Comparison of ENCODE assay signal across 8 cellular contexts in genomic region chr19:5718579-5719273, GRCh38. TPM values are rescaled to one million over a fixed set of nuclear protein-coding genes. Genes with fewer than 3 reads are reported as not detected.
DNase-seq lines count a peak whose midpoint lies in the region; ATAC-seq and TF ChIP-seq lines count a peak whose summit lies in the region.

No MANE protein-coding gene starts in this region.

- peaks cover 46% of the 10 kb centered on the region for H3K4me1 Mint-ChIP-seq in stimulated activated naive CD8-positive, alpha-beta T cell treated with anti-CD3 and anti-CD28 coated beads, Interleukin-15, Interleukin-2, amounts not matched to agents 100 ng/mL and 50 ng/mL, for 24 hours (ENCODE audit: low read depth)

- H3K27ac ChIP-seq in OCI-LY7 (ENCODE audit: low read depth, low read length, poor library complexity, severe bottlenecking) (peak overlapping the region; percentile 85), left lung (peak overlapping the region; percentile 92 to 95)

- TF ChIP-seq CTCF in OCI-LY7 (conservative IDR thresholded peaks at IDR 0.05; ENCODE audit: low read length), result no peak
- TF ChIP-seq CTCF in left lung (IDR thresholded peaks at IDR 0.05), result no peak

- H3K27me3 ChIP-seq in left lung, result no peaks in the 10 kb centered on the region

- POLR2A ChIA-PET in OCI-LY7 (lab: Charles Lee), result interaction anchor here (0.6 to 2.7 kb wide), 5 partner anchors 29 to 829 kb away, joined by 3 to 8 read pairs (median 3); partner anchors contain the start of genes RPL36, SAFB and SAFB2

- peaks cover 26% of the 10 kb centered on the region for H3K4me1 ChIP-seq in OCI-LY7 (ENCODE audit: insufficient read depth, low read length, poor library complexity, severe bottlenecking)
- H3K4me1 ChIP-seq in left lung, result peaks cover 13 to 33% of the 10 kb centered on the region in 2 donors

- CTCF ChIA-PET in OCI-LY7 (lab: Charles Lee; ENCODE audit: unreplicated experiment), result interaction anchor here (0.5 to 1.0 kb wide), 3 partner anchors 8 to 80 kb away, joined by 3 to 17 read pairs (median 3); no protein-coding TSS in a partner anchor

- H3K36me3 ChIP-seq in OCI-LY7 (ENCODE audit: insufficient read depth, low read length) (peaks cover 51% of the 10 kb centered on the region), left lung (peaks cover 0 to 16% of the 10 kb centered on the region in 2 donors)

- peak overlapping the region; percentile 82 for H3K4me2 ChIP-seq in OCI-LY7 (ENCODE audit: low read length)

- no peak for ATAC-seq in left lung
- ATAC-seq in GM21723 (IDR thresholded peaks at IDR 0.05; ENCODE audit: unreplicated experiment), result no peak

- H4K20me1 ChIP-seq in OCI-LY7 (ENCODE audit: insufficient read depth, low read length), result 0 out of 2 replicates have a peak, but pooled peaks cover 8% of the 10 kb centered on the region

- peak overlapping the region; percentile 99 for H3K27ac Mint-ChIP-seq in stimulated activated naive CD8-positive, alpha-beta T cell treated with anti-CD3 and anti-CD28 coated beads, Interleukin-15, Interleukin-2, amounts not matched to agents 100 ng/mL and 50 ng/mL, for 24 hours

- peak overlapping the region; percentile 98 for H3K4me3 ChIP-seq in OCI-LY7 (ENCODE audit: low read depth, low read length, poor library complexity, severe bottlenecking)
- peak overlapping the region; percentile 85 to 96 for H3K4me3 ChIP-seq in left lung

- no peaks in the 10 kb centered on the region for H3K9me3 Mint-ChIP-seq in stimulated activated naive CD8-positive, alpha-beta T cell treated with anti-CD3 and anti-CD28 coated beads, Interleukin-15, Interleukin-2, amounts not matched to agents 100 ng/mL and 50 ng/mL, for 24 hours

- H3K9me3 ChIP-seq in OCI-LY7 (ENCODE audit: low read length), result no peaks in the 10 kb centered on the region
- no peaks in the 10 kb centered on the region for H3K9me3 ChIP-seq in left lung

- no peak overlapping the region for H2AFZ ChIP-seq in OCI-LY7 (ENCODE audit: low read length)

- H3K36me3 Mint-ChIP-seq in stimulated activated naive CD8-positive, alpha-beta T cell treated with anti-CD3 and anti-CD28 coated beads, Interleukin-15, Interleukin-2, amounts not matched to agents 100 ng/mL and 50 ng/mL, for 24 hours (ENCODE audit: low read depth), result peaks cover 36% of the 10 kb centered on the region

- intact Hi-C loops in OCI-LY7 (cut with micrococcal nuclease; ENCODE audit: unreplicated experiment), result no loop called here
- intact Hi-C loops in left lung (cut with DNase I), result no loop called here

- H3K9me2 ChIP-seq in OCI-LY7 (ENCODE audit: insufficient read depth, low read length), result no peaks in the 10 kb centered on the region

- DNase-seq in activated T-cell treated with anti-CD3 and anti-CD28 coated beads for 24 hours (ENCODE audit: low read depth), result peak; percentile 56
- no peak for DNase-seq in activated T-cell treated with anti-CD3 and anti-CD28 coated beads, Interleukin-2, amount 50 U/mL, for 1 hour
- peak; percentile 72 for DNase-seq in OCI-LY7 (ENCODE audit: low spot score)
- peak; percentile 59 for DNase-seq in amniotic stem cell (lab: John Stamatoyannopoulos, UW)
- no peak for DNase-seq in left lung
- DNase-seq in cerebellum (ENCODE audit: low spot score), result no peak

- TSS peak; percentile 99 for BruUV-seq in OCI-LY7 (replicated peaks; lab: Mats Ljungman, UMichigan)

- H3K27me3 Mint-ChIP-seq in stimulated activated naive CD8-positive, alpha-beta T cell treated with anti-CD3 and anti-CD28 coated beads, Interleukin-15, Interleukin-2, amounts not matched to agents 100 ng/mL and 50 ng/mL, for 24 hours, result no peaks in the 10 kb centered on the region

- H3K4me3 Mint-ChIP-seq in stimulated activated naive CD8-positive, alpha-beta T cell treated with anti-CD3 and anti-CD28 coated beads, Interleukin-15, Interleukin-2, amounts not matched to agents 100 ng/mL and 50 ng/mL, for 24 hours, result peak overlapping the region; percentile 98

- peaks cover 59% of the 10 kb centered on the region for H3K79me2 ChIP-seq in OCI-LY7 (ENCODE audit: insufficient read depth, low read depth, low read length)

RNA-seq across cellular contexts. Expression of gene LONP1, which starts 1.2 kb away (rescaled TPM):
- 170 and 191 TPM in 2 replicates for total RNA-seq in OCI-LY7 (2014; rRNA removed; shearing (Covaris generic))
- 248 and 280 TPM in 2 replicates for total RNA-seq in OCI-LY7 (2022)
- 10 to 100 TPM; 79.5 to 93.9 TPM for total RNA-seq in left lung
- 27.9 TPM for total RNA-seq in cerebellum

RNA-seq across cellular contexts. Expression of gene CATSPERD, which starts 1.7 kb away (rescaled TPM):
- total RNA-seq in OCI-LY7 (2014; rRNA removed; shearing (Covaris generic)), result not detected in 2 replicates
- total RNA-seq in OCI-LY7 (2022) (0.26 TPM in 1 of 2 replicates, not detected in the other), left lung (1 to 10 TPM in 1 of 2 donors, not detected in 1; 2.7 TPM), cerebellum (0.27 TPM)

RNA-seq across cellular contexts. Expression of gene RPL36, which starts 28.6 kb away (rescaled TPM):
- total RNA-seq in OCI-LY7 (2014; rRNA removed; shearing (Covaris generic)), result 1,836 and 1,936 TPM in 2 replicates
- total RNA-seq in OCI-LY7 (2022), result 1,232 and 1,257 TPM in 2 replicates
- 100 to 1,000 TPM; 606 to 680 TPM for total RNA-seq in left lung
- total RNA-seq in cerebellum, result 159 TPM

RNA-seq across cellular contexts. Expression of gene HSD11B1L, which starts 37.9 kb away (rescaled TPM):
- 2.1 and 4.6 TPM in 2 replicates for total RNA-seq in OCI-LY7 (2014; rRNA removed; shearing (Covaris generic))
- total RNA-seq in OCI-LY7 (2022) (4.6 and 4.9 TPM in 2 replicates), left lung (10 to 100 TPM in 1 of 2 donors, 1 to 10 TPM in 1; 5.8 to 10.4 TPM), cerebellum (15.0 TPM)

RNA-seq across cellular contexts. Expression of gene MICOS13, which starts 38.4 kb away (rescaled TPM):
- 102 and 119 TPM in 2 replicates for total RNA-seq in OCI-LY7 (2014; rRNA removed; shearing (Covaris generic))
- total RNA-seq in OCI-LY7 (2022) (39.2 and 41.7 TPM in 2 replicates), left lung (10 to 100 TPM; 46.7 to 63.3 TPM), cerebellum (12.2 TPM)

Comparison
In these comparisons a context has a peak if more than half of its experiments do, and no peak if none do; other contexts are left out.
1. DNase-seq: peak in activated T-cell treated with anti-CD3 and anti-CD28 coated beads for 24 hours (single experiment), OCI-LY7 (single experiment) and amniotic stem cell (single experiment); none in activated T-cell treated with anti-CD3 and anti-CD28 coated beads, Interleukin-2, amount 50 U/mL, for 1 hour (single experiment), left lung (0 of 2) and cerebellum (single experiment).